1 cellular context compared by ENCODE assay signal in genomic region chr1:1325288-1326074, GRCh38.
TF ChIP-seq lines count a peak whose summit lies in the region.

No MANE protein-coding gene starts in this region.

TF ChIP-seq in endothelial cell of umbilical vein, 7 proteins besides CTCF, POLR2A, EP300 and RAD21:
- TF ChIP-seq MYC (IDR thresholded peaks at IDR 0.05; ENCODE audit: low read depth, low read length) (no peak), EZH2 (IDR thresholded peaks at IDR 0.05; ENCODE audit: borderline replicate concordance, low read depth, low read length, severe bottlenecking) (no peak), POLR2AphosphoS5 (IDR thresholded peaks at IDR 0.05; ENCODE audit: insufficient read depth, low read depth, low read length) (no peak), FOS (IDR thresholded peaks at IDR 0.05; ENCODE audit: borderline replicate concordance, insufficient read depth, low read length) (no peak), GATA2 (IDR thresholded peaks at IDR 0.05; ENCODE audit: insufficient read depth, insufficient read length, low read depth, low read length) (no peak), JUN (IDR thresholded peaks at IDR 0.05; ENCODE audit: borderline replicate concordance, insufficient read depth, insufficient read length, low read depth) (no peak), MAX (IDR thresholded peaks at IDR 0.05; ENCODE audit: insufficient read depth, insufficient read length) (no peak)
